In the genomic region with DNA sequence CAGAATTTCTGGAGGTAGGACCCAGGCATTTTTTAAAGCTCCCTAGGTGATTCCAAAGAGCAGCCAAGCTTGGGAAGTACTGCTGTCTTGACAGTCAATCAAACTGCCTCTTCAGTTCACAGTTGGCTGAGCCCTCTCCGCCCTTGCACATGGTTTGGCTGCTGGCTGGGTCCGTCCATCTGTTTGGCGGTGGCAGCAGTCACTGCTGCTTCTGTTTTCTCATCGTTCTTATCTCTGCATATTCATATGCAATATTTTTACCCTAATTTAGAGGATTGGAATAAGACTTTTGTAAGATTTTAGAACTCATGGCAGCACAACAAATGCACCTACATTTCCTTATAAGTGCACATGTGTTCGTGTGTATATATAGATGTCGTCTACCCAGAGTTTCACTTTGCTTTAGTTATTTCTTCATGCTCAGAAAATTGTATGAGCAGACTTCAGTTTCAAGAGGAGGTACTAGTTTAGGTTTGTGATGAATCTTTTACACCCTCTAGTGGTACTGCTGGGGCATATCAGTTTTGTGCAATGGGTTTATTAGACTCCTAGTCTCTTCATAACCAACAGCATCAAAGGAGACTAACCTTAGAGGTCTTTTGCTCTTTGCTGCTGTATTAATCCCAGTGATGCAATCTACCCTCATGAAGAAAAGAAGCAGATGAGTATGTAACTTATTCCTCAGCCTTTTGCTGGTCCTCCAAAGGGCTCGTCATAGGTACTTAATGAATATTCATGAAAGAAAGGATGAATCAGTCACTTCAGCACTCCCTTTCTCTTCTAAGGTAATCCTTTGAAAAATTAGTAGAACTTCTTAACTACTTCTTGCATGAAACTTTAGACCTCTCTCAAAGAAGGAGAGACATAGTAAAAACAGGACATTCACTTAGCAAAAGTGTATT, we compare ENCODE assay signal across 8 cellular contexts. TPM values are rescaled to one million over a fixed set of nuclear protein-coding genes. Genes with fewer than 3 reads are reported as not detected.
A peak's percentile ranks its signal among the peaks of the same experiment; 100 is the strongest.
DNase-seq lines count a peak whose midpoint lies in the region; ATAC-seq and TF ChIP-seq lines count a peak whose summit lies in the region.

No MANE protein-coding gene starts in this region.

- no peaks in the 10 kb centered on the region for H3K27me3 Mint-ChIP-seq in T-cell
- peaks cover 26% of the 10 kb centered on the region for H3K27me3 Mint-ChIP-seq in neural crest cell (ENCODE audit: low read depth)

- ATAC-seq in GM18867 (IDR thresholded peaks at IDR 0.05; ENCODE audit: unreplicated experiment) = peak; percentile 72
- peak; percentile 81 for ATAC-seq in HG03025 (IDR thresholded peaks at IDR 0.05; ENCODE audit: low FRiP score, unreplicated experiment)
- ATAC-seq in T-cell (replicated peaks in 1 of 4) = peak; percentile 77 to 85 (median 82)

- H3K36me3 Mint-ChIP-seq in T-cell (no peaks in the 10 kb centered on the region), neural crest cell (ENCODE audit: low read depth) (no peaks in the 10 kb centered on the region)

- H3K4me1 Mint-ChIP-seq in T-cell (peaks cover 6 to 7% (median 7%) of the 10 kb centered on the region in 3 donors), neural crest cell (peaks cover 4% of the 10 kb centered on the region)

- CTCF ChIA-PET in T-cell (lab: Charles Lee) = interaction anchor here in 1 of 2 donors (1.0 kb wide), 2 partner anchors 769 to 772 kb away, joined by 3 read pairs; no protein-coding TSS in a partner anchor

- no peaks in the 10 kb centered on the region for H3K9me3 Mint-ChIP-seq in T-cell
- H3K9me3 Mint-ChIP-seq in neural crest cell = no peaks in the 10 kb centered on the region

- peak; percentile 1 for DNase-seq in COLO668 (lab: John Stamatoyannopoulos, UW; ENCODE audit: unreplicated experiment)
- DNase-seq in NCI-H1930 (lab: John Stamatoyannopoulos, UW) = peak; percentile 9 to 31
- peak in 3 of 34 experiments; percentile 6 to 14 (median 7) for DNase-seq in T-cell
- DNase-seq in fibroblast of gingiva (ENCODE audit: low read depth) = peak; percentile 68
- DNase-seq in neural crest cell (ENCODE audit: low read depth, low spot score) = no peak
- DNase-seq in stimulated activated CD4-positive, alpha-beta T cell treated with anti-CD3 and anti-CD28 coated beads, Interleukin-2, amount 100 ng/mL, for 24 hours = no peak

- H3K4me3 Mint-ChIP-seq in T-cell = peak overlapping the region; percentile 47 to 49 (median 47)
- H3K4me3 Mint-ChIP-seq in neural crest cell = no peak overlapping the region

- TF ChIP-seq CTCF in neural crest cell (conservative IDR thresholded peaks at IDR 0.05) = peak; percentile 85

- POLR2A ChIA-PET in T-cell (lab: Charles Lee) = no interaction called here

- no peak overlapping the region for H3K27ac Mint-ChIP-seq in T-cell
- H3K27ac Mint-ChIP-seq in neural crest cell (ENCODE audit: unreplicated experiment) = no peak overlapping the region

RNA-seq across cellular contexts. Expression of a gene that starts 44.3 kb away (rescaled TPM):
- total RNA-seq in T-cell = not detected
- total RNA-seq in neural crest cell = 1.0 TPM in 1 of 2 replicates, not detected in the other

Comparison
In these comparisons a context has a peak if more than half of its experiments do, and no peak if none do; other contexts are left out.
1. DNase-seq: peak in COLO668 (single experiment), NCI-H1930 (2 of 2) and fibroblast of gingiva (single experiment); none in neural crest cell (single experiment) and stimulated activated CD4-positive, alpha-beta T cell treated with anti-CD3 and anti-CD28 coated beads, Interleukin-2, amount 100 ng/mL, for 24 hours (0 of 2).
2. Peak in every context shown above with its lines, with median percentiles within 50 percentile points of each other: ATAC-seq.